Comparison of ENCODE assay signal across 2 cellular contexts in the genomic region with DNA sequence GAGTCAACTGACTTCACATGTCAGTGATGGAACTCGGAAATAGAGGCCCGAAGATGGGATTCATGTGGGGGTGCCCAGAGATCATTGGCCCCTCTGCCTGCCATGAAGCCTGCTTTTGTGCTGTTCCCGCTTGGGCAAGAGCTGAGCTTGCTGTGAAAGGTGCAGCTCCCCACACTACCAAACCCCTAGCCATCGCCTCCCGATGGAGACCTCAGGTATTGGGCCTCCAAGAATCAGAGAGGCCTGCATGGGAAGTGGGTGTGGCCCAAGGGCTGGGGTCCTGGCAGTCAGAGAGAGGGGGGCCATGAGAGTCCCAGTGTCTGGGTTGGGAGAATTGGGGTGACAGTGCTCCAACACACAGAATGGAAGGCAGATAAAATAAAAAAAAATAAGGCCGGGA.
TF ChIP-seq lines count a peak whose summit lies in the region.

No MANE protein-coding gene starts in this region.

TF ChIP-seq in GM23338, 12 proteins besides CTCF, POLR2A, EP300 and RAD21 (continued from another document):
- TF ChIP-seq POLR2AphosphoS5 (IDR thresholded peaks at IDR 0.05; ENCODE audit: low read depth) (no peak), ZNF114 (CRISPR knock-in tag; IDR thresholded peaks at IDR 0.05) (no peak), EZH2 (IDR thresholded peaks at IDR 0.05; ENCODE audit: low read depth, unreplicated experiment) (no peak)

TF ChIP-seq in WTC11, 78 proteins besides CTCF, POLR2A, EP300 and RAD21:
- TF ChIP-seq E2F5 (CRISPR knock-in tag; IDR thresholded peaks at IDR 0.05) = no peak
- TF ChIP-seq NFE2L1 (CRISPR knock-in tag; IDR thresholded peaks at IDR 0.05) = no peak
- TF ChIP-seq MLX (CRISPR knock-in tag; IDR thresholded peaks at IDR 0.05) = no peak
- TF ChIP-seq ZNF416 (CRISPR knock-in tag; IDR thresholded peaks at IDR 0.05) = no peak
- TF ChIP-seq ZNF396 (CRISPR knock-in tag; IDR thresholded peaks at IDR 0.05; ENCODE audit: borderline replicate concordance) = no peak
